1 cellular context compared by ENCODE assay signal in the genomic region with DNA sequence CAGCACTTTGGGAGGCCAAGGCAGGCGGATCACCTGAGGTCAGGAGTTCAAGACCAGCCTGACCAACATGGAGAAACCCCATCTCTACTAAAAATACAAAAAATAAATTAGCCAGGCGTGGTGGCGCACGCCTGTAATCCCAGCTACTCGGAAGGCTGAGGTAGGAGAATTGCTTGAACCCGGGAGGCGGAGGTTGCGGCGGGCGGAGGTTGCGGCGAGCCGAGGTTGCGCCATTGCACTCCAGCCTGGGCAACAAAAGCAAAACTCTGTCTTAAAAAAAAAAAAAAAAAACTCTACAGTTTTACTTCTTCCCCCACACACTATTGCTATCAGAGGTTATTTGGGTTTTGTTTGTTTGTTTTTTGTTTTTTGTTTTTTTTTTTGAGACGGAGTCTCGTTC. TPM values are rescaled to one million over a fixed set of nuclear protein-coding genes. Genes with fewer than 3 reads are reported as not detected.
"Had no signal": no experiment of that assay in that cellular context is flagged by ENCODE, and none has a peak within 500 bp of the region (broad histone marks: within the 10 kb centered on the region; RNA-seq: fewer than 3 reads in every experiment).

No MANE protein-coding gene starts in this region.

RNA-seq across cellular contexts. Expression of gene KLHL4, which starts 38.9 kb away (rescaled TPM):
- total RNA-seq: HT-29 had no signal
